In the genomic region with DNA sequence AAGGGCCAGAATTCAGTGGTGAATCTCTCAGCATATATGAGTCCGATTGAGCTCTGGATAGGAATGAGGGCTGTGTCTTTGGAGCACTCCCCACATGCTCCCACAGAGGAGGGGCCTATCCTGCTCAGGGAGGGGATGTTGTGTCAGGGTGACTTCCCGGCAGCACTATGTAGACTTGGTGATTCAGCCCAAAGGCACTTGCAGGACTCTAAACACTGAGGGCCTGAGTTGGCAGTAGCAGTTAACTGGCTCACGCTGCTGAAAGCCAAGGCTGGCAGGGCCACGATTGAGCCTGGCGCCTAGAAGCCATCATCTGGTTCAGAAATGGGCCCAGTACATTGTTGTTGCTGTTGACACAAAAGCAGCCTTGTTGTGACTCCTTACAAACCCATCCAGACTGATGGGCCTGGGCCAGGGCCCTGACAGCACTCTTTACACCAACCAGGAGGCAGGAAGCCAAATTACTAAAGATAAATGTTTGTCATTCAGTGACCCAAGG, we compare ENCODE assay signal across 9 cellular contexts. TPM values are rescaled to one million over a fixed set of nuclear protein-coding genes. Genes with fewer than 3 reads are reported as not detected.
DNase-seq lines count a peak whose midpoint lies in the region; ATAC-seq and TF ChIP-seq lines count a peak whose summit lies in the region.
"Had no signal": no experiment of that assay in that cellular context is flagged by ENCODE, and none has a peak within 500 bp of the region (broad histone marks: within the 10 kb centered on the region; RNA-seq: fewer than 3 reads in every experiment).

No MANE protein-coding gene starts in this region.

- H3K36me3 ChIP-seq in PC-3 (ENCODE audit: low read depth, low read length) (peaks cover 69% of the 10 kb centered on the region), muscle layer of colon (ENCODE audit: insufficient read depth, low read length) (peaks cover 62% of the 10 kb centered on the region)

- no peaks in the 10 kb centered on the region for H3K9me3 ChIP-seq in PC-3 (ENCODE audit: low read length)
- no peaks in the 10 kb centered on the region for H3K9me3 ChIP-seq in muscle layer of colon (ENCODE audit: low read length)
- H3K9me3 ChIP-seq: BLaER1 treated with 17β-estradiol and CSF1 and Interleukin-3, amounts not matched to agents 10 nM and 100 nM had no signal

- H3K36me3 Mint-ChIP-seq in activated CD4-positive, alpha-beta memory T cell treated with anti-CD3 and anti-CD28 coated beads, Interleukin-2, amount 10 ng/mL, durations not matched to agents 7 days and 5 days (ENCODE audit: low read depth), result peaks cover 67% of the 10 kb centered on the region

- H3K4me3 Mint-ChIP-seq in activated CD4-positive, alpha-beta memory T cell treated with anti-CD3 and anti-CD28 coated beads, Interleukin-2, amount 10 ng/mL, durations not matched to agents 7 days and 5 days, result no peak overlapping the region

- H3K9me3 Mint-ChIP-seq in activated CD4-positive, alpha-beta memory T cell treated with anti-CD3 and anti-CD28 coated beads, Interleukin-2, amount 10 ng/mL, durations not matched to agents 7 days and 5 days, result no peaks in the 10 kb centered on the region

- ATAC-seq in PC-3, result peak; percentile 100
- ATAC-seq in esophagus mucosa, result peak; percentile 94
- ATAC-seq in HG02798 (IDR thresholded peaks at IDR 0.05; ENCODE audit: poor library complexity, unreplicated experiment), result no peak
- ATAC-seq in GM19452 (IDR thresholded peaks at IDR 0.05; ENCODE audit: unreplicated experiment), result no peak

- no TSS peak for BruUV-seq in PC-3 (replicated peaks; lab: Mats Ljungman, UMichigan)

- TF ChIP-seq CTCF in PC-3 (conservative IDR thresholded peaks at IDR 0.05; ENCODE audit: low read depth, low read length), result no peak

- H3K9ac ChIP-seq in PC-3 (ENCODE audit: low read length), result peak overlapping the region; percentile 6
- peak overlapping the region; percentile 31 for H3K9ac ChIP-seq in muscle layer of colon (ENCODE audit: low read length)

- no peaks in the 10 kb centered on the region for H3K27me3 Mint-ChIP-seq in activated CD4-positive, alpha-beta memory T cell treated with anti-CD3 and anti-CD28 coated beads, Interleukin-2, amount 10 ng/mL, durations not matched to agents 7 days and 5 days

- peaks cover 3% of the 10 kb centered on the region for H3K4me1 Mint-ChIP-seq in activated CD4-positive, alpha-beta memory T cell treated with anti-CD3 and anti-CD28 coated beads, Interleukin-2, amount 10 ng/mL, durations not matched to agents 7 days and 5 days

- POLR2A ChIA-PET in PC-3 (lab: Charles Lee; ENCODE audit: unreplicated experiment), result interaction anchor here (0.5 to 0.6 kb wide), 2 partner anchors 32 to 216 kb away, joined by 3 to 9 read pairs; a partner anchor contains a TSS
- POLR2A ChIA-PET in activated CD4-positive, alpha-beta memory T cell treated with anti-CD3 and anti-CD28 coated beads, Interleukin-2, amount 10 ng/mL, durations not matched to agents 7 days and 5 days (lab: Charles Lee), result no interaction called here

- H3K27ac ChIP-seq in PC-3 (ENCODE audit: low read length) (peak overlapping the region; percentile 59), muscle layer of colon (ENCODE audit: low read depth, low read length) (peak overlapping the region; percentile 85)
- H3K27ac ChIP-seq: BLaER1 treated with 17β-estradiol and CSF1 and Interleukin-3, amounts not matched to agents 10 nM and 100 nM had no signal

- CTCF ChIA-PET in PC-3 (lab: Charles Lee), result interaction anchor here (0.7 to 1.2 kb wide), 3 partner anchors 42 to 220 kb away, joined by 3 to 13 read pairs (median 10); a partner anchor contains a TSS
- CTCF ChIA-PET in activated CD4-positive, alpha-beta memory T cell treated with anti-CD3 and anti-CD28 coated beads, Interleukin-2, amount 10 ng/mL, durations not matched to agents 7 days and 5 days (lab: Charles Lee), result no interaction called here

- peaks cover 16% of the 10 kb centered on the region for H3F3A ChIP-seq in PC-3 (ENCODE audit: low read length, unreplicated experiment)

- H3K27me3 ChIP-seq in PC-3 (ENCODE audit: low read length) (no peaks in the 10 kb centered on the region), muscle layer of colon (ENCODE audit: control insufficient read depth in 1 of 2, insufficient read depth in 2 of 2, low read length in 2 of 2) (no peaks in the 10 kb centered on the region)
- H3K27me3 ChIP-seq: BLaER1 treated with 17β-estradiol and CSF1 and Interleukin-3, amounts not matched to agents 10 nM and 100 nM had no signal

- H3K27ac Mint-ChIP-seq in activated CD4-positive, alpha-beta memory T cell treated with anti-CD3 and anti-CD28 coated beads, Interleukin-2, amount 10 ng/mL, durations not matched to agents 7 days and 5 days, result no peak overlapping the region

- DNase-seq in A172 (ENCODE audit: low spot score) (peak; percentile 99), PC-3 (peak; percentile 98), NCI-H2171 treated with DMSO at 0.1 percent for 48 hours (lab: John Stamatoyannopoulos, UW) (no peak)
- no peak for DNase-seq in activated CD4-positive, alpha-beta memory T cell treated with anti-CD3 and anti-CD28 coated beads, Interleukin-2, amount 10 ng/mL, durations not matched to agents 7 days and 5 days

- peak overlapping the region; percentile 30 for H3K4me2 ChIP-seq in PC-3 (ENCODE audit: low read length)
- H3K4me2 ChIP-seq: BLaER1 treated with 17β-estradiol and CSF1 and Interleukin-3, amounts not matched to agents 10 nM and 100 nM had no signal

- no peaks in the 10 kb centered on the region for H3K9me2 ChIP-seq in PC-3 (replicated peaks; ENCODE audit: low read length)

- intact Hi-C loops in PC-3 (cut with micrococcal nuclease), result loop anchor here (1.0 to 5.0 kb wide), 4 partner anchors 32 to 74 kb away; a partner anchor contains a TSS

- H4K20me1 ChIP-seq in PC-3 (ENCODE audit: low read length), result no peaks in the 10 kb centered on the region

- H2AFZ ChIP-seq in PC-3 (ENCODE audit: low read length), result no peak overlapping the region

- H3K79me2 ChIP-seq in PC-3 (ENCODE audit: low read length), result peaks cover 8% of the 10 kb centered on the region; the same call in 1 of the 2 replicates

- H3K4me1 ChIP-seq in PC-3 (ENCODE audit: insufficient read depth, low read length) (peaks cover 21% of the 10 kb centered on the region), muscle layer of colon (ENCODE audit: insufficient read depth, low read length) (peaks cover 36% of the 10 kb centered on the region)

- no peak overlapping the region for H3K4me3 ChIP-seq in PC-3 (ENCODE audit: low read length)
- H3K4me3 ChIP-seq in muscle layer of colon (ENCODE audit: low read depth in 1 of 2, low read length in 2 of 2), result no peak overlapping the region
- H3K4me3 ChIP-seq: BLaER1 treated with 17β-estradiol and CSF1 and Interleukin-3, amounts not matched to agents 10 nM and 100 nM had no signal

RNA-seq across cellular contexts. Expression of a gene that starts 31.9 kb away (rescaled TPM):
- 151 and 733 TPM in 2 replicates for total RNA-seq in A172 (2014; rRNA removed; shearing (Covaris generic))
- total RNA-seq in PC-3 (2014; rRNA removed) (99.2 and 117 TPM in 2 replicates), esophagus mucosa (63.0 TPM)
- total RNA-seq in activated CD4-positive, alpha-beta memory T cell treated with anti-CD3 and anti-CD28 coated beads, Interleukin-2, amount 10 ng/mL, durations not matched to agents 7 days and 5 days, result 100 to 1,000 TPM; 114 TPM

RNA-seq across cellular contexts. Expression of a gene that starts 39.3 kb away (rescaled TPM):
- 168 and 189 TPM in 2 replicates for total RNA-seq in A172 (2014; rRNA removed; shearing (Covaris generic))
- total RNA-seq in PC-3 (2014; rRNA removed) (35.1 and 55.3 TPM in 2 replicates), esophagus mucosa (34.2 TPM)
- total RNA-seq in activated CD4-positive, alpha-beta memory T cell treated with anti-CD3 and anti-CD28 coated beads, Interleukin-2, amount 10 ng/mL, durations not matched to agents 7 days and 5 days, result 1 to 10 TPM; 2.7 to 3.1 TPM

RNA-seq across cellular contexts. Expression of a gene that starts 41.5 kb away (rescaled TPM):
- 33.0 and 34.8 TPM in 2 replicates for total RNA-seq in A172 (2014; rRNA removed; shearing (Covaris generic))
- 56.2 and 59.5 TPM in 2 replicates for total RNA-seq in PC-3 (2014; rRNA removed)
- 19.5 TPM for total RNA-seq in esophagus mucosa
- 10 to 100 TPM; 25.9 to 26.2 TPM for total RNA-seq in activated CD4-positive, alpha-beta memory T cell treated with anti-CD3 and anti-CD28 coated beads, Interleukin-2, amount 10 ng/mL, durations not matched to agents 7 days and 5 days

RNA-seq across cellular contexts. Expression of a gene that starts 42.5 kb away (rescaled TPM):
- total RNA-seq in A172 (2014; rRNA removed; shearing (Covaris generic)), result 4.7 and 10.3 TPM in 2 replicates
- total RNA-seq in PC-3 (2014; rRNA removed) (12.9 and 17.3 TPM in 2 replicates), esophagus mucosa (3.5 TPM)
- total RNA-seq in activated CD4-positive, alpha-beta memory T cell treated with anti-CD3 and anti-CD28 coated beads, Interleukin-2, amount 10 ng/mL, durations not matched to agents 7 days and 5 days, result 10 to 100 TPM; 15.0 to 17.8 TPM

RNA-seq across cellular contexts. Expression of a gene that starts 55.3 kb away (rescaled TPM):
- 8.4 and 8.6 TPM in 2 replicates for total RNA-seq in A172 (2014; rRNA removed; shearing (Covaris generic))
- total RNA-seq in PC-3 (2014; rRNA removed) (47.3 and 59.0 TPM in 2 replicates), esophagus mucosa (22.6 TPM)
- 10 to 100 TPM; 35.0 to 35.8 TPM for total RNA-seq in activated CD4-positive, alpha-beta memory T cell treated with anti-CD3 and anti-CD28 coated beads, Interleukin-2, amount 10 ng/mL, durations not matched to agents 7 days and 5 days

Comparison
In these comparisons a context has a peak if more than half of its experiments do, and no peak if none do; other contexts are left out.
1. DNase-seq: peak in A172 (single experiment) and PC-3 (single experiment); none in activated CD4-positive, alpha-beta memory T cell treated with anti-CD3 and anti-CD28 coated beads, Interleukin-2, amount 10 ng/mL, durations not matched to agents 7 days and 5 days (single experiment) and NCI-H2171 treated with DMSO at 0.1 percent for 48 hours (single experiment).
2. ATAC-seq: peak in PC-3 (single experiment) and esophagus mucosa (single experiment); none in HG02798 (single experiment) and GM19452 (single experiment).